8 cellular contexts compared by ENCODE assay signal in genomic region chr19:13441810-13442512, GRCh38.
DNase-seq lines count a peak whose midpoint lies in the region; ATAC-seq, FAIRE-seq and TF ChIP-seq lines count a peak whose summit lies in the region.

No MANE protein-coding gene starts in this region.

- no peaks in the 10 kb centered on the region for H3K4me1 ChIP-seq in tibial artery

- H3K27ac ChIP-seq in tibial artery = no peak overlapping the region

- no peaks in the 10 kb centered on the region for H3K9me3 ChIP-seq in tibial artery

- no peaks in the 10 kb centered on the region for H3K36me3 ChIP-seq in tibial artery

- TF ChIP-seq POLR2A in GM12891 (IDR thresholded peaks at IDR 0.05; ENCODE audit: low read depth, low read length) = no peak

- ATAC-seq in left lobe of liver (peak; percentile 63), HG02970 (IDR thresholded peaks at IDR 0.05; ENCODE audit: low FRiP score, unreplicated experiment) (no peak)

- peaks cover 0 to 11% of the 10 kb centered on the region in 2 donors for H3K27me3 ChIP-seq in tibial artery

- no peak for FAIRE-seq in GM12891 (lab: Jason Lieb, UNC)

- DNase-seq in GM12891 (ENCODE audit: insufficient read length, low spot score) (peak; percentile 25), OCI-M2 (lab: John Stamatoyannopoulos, UW; ENCODE audit: unreplicated experiment) (peak; percentile 99), left lobe of liver (ENCODE audit: low spot score) (no peak), SHP77 treated with DMSO at 0.1 percent for 48 hours (lab: John Stamatoyannopoulos, UW) (no peak), NCI-H774 (lab: John Stamatoyannopoulos, UW) (no peak), tibial artery (no peak)
- DNase-seq in activated naive CD4-positive, alpha-beta T cell treated with Interleukin-2 at 50 U/mL for 16 hours = peak; percentile 31

- intact Hi-C loops in tibial artery (cut with DNase I; ENCODE audit: low total_unique reads) = no loop called here

- TF ChIP-seq CTCF in tibial artery (IDR thresholded peaks at IDR 0.05) = no peak

- no peak overlapping the region for H3K4me3 ChIP-seq in tibial artery

TF ChIP-seq in GM12891, 5 proteins besides CTCF, POLR2A, EP300 and RAD21:
- TF ChIP-seq SPI1 (IDR thresholded peaks at IDR 0.05; ENCODE audit: low read depth, low read length) = 0 out of 2 replicates have a peak, but pooled peaks have one; percentile 8
- no peak for TF ChIP-seq TAF1 (IDR thresholded peaks at IDR 0.05; ENCODE audit: low read depth, low read length)
TF ChIP-seq in GM12891: peak in this region for 1.

Comparison
In these comparisons a context has a peak if more than half of its experiments do, and no peak if none do; other contexts are left out.
1. DNase-seq: peak in GM12891 (single experiment), OCI-M2 (single experiment) and activated naive CD4-positive, alpha-beta T cell treated with Interleukin-2 at 50 U/mL for 16 hours (single experiment); none in left lobe of liver (single experiment), SHP77 treated with DMSO at 0.1 percent for 48 hours (single experiment), NCI-H774 (single experiment) and tibial artery (0 of 2).